In the genomic region with DNA sequence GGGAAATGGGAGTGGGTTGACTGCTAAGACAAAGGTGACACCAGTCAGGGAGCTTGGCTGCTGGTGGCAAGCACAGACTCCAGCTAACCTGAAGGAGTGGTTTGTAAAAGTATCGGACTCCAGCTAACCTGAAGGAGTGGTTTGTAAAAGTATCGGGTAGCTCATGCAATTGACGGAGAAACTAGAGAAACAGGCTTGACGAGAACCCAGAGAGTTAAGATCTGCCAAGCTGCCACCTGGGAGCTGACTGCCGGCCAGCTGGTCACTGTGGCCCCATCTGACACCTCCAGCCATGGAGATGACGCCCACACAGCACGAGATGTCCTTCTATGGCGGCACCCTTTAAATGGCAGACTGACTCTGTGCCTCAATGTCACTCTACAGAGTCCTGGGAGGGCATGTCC, we compare ENCODE assay signal across 18 cellular contexts. TPM values are rescaled to one million over a fixed set of nuclear protein-coding genes. Genes with fewer than 3 reads are reported as not detected.
A peak's percentile ranks its signal among the peaks of the same experiment; 100 is the strongest.
DNase-seq lines count a peak whose midpoint lies in the region; ATAC-seq and TF ChIP-seq lines count a peak whose summit lies in the region.
"Had no signal": no experiment of that assay in that cellular context is flagged by ENCODE, and none has a peak within 500 bp of the region (broad histone marks: within the 10 kb centered on the region; RNA-seq: fewer than 3 reads in every experiment).

No MANE protein-coding gene starts in this region.

- H3F3A ChIP-seq in OCI-LY1 (ENCODE audit: insufficient read depth, low read length), result no peaks in the 10 kb centered on the region

- no peak overlapping the region for H3K4me3 Mint-ChIP-seq in activated T-cell treated with anti-CD3 and anti-CD28 coated beads, Interleukin-2, amount 50 U/mL, for 24 hours
- H3K4me3 Mint-ChIP-seq: CD8-positive, alpha-beta memory T cell had no signal

- no peak for TF ChIP-seq CTCF in OCI-LY1 (IDR thresholded peaks at IDR 0.05; ENCODE audit: low read length)
- TF ChIP-seq CTCF in gastrocnemius medialis (IDR thresholded peaks at IDR 0.05 in 4 of 5, conservative IDR thresholded peaks at IDR 0.05 in 1 of 5), result no peak

- no peaks in the 10 kb centered on the region for H3K79me2 ChIP-seq in OCI-LY1 (ENCODE audit: insufficient read depth, low read length)

- H3K36me3 ChIP-seq in OCI-LY1 (ENCODE audit: insufficient read depth, low read length) (no peaks in the 10 kb centered on the region), gastrocnemius medialis (no peaks in the 10 kb centered on the region)

- H3K4me3 ChIP-seq in OCI-LY1 (ENCODE audit: low read depth, low read length, poor library complexity, severe bottlenecking) (no peak overlapping the region), gastrocnemius medialis (no peak overlapping the region)

- H3K27ac Mint-ChIP-seq in activated T-cell treated with anti-CD3 and anti-CD28 coated beads, Interleukin-2, amount 50 U/mL, for 24 hours, result no peak overlapping the region

- peak overlapping the region; percentile 88 for H3K27ac ChIP-seq in OCI-LY1 (ENCODE audit: low read depth, low read length, poor library complexity, severe bottlenecking)
- H3K27ac ChIP-seq in gastrocnemius medialis, result no peak overlapping the region

- no peak overlapping the region for H2AFZ ChIP-seq in OCI-LY1 (ENCODE audit: low read length)

- H4K20me1 ChIP-seq in OCI-LY1 (ENCODE audit: insufficient read depth, low read length), result no peaks in the 10 kb centered on the region

- H3K9me2 ChIP-seq in OCI-LY1 (ENCODE audit: low read depth, low read length), result no peaks in the 10 kb centered on the region

- no peaks in the 10 kb centered on the region for H3K27me3 ChIP-seq in OCI-LY1 (ENCODE audit: insufficient read depth, low read length)
- H3K27me3 ChIP-seq in gastrocnemius medialis, result no peaks in the 10 kb centered on the region

- ATAC-seq in gastrocnemius medialis, result peak; percentile 40 to 72
- ATAC-seq in GM19463 (IDR thresholded peaks at IDR 0.05; ENCODE audit: unreplicated experiment), result no peak
- ATAC-seq: stimulated activated naive CD8-positive, alpha-beta T cell treated with anti-CD3 and anti-CD28 coated beads, Interleukin-15, Interleukin-2, amounts not matched to agents 100 U/mL and 50 U/mL, for 24 hours had no signal

- intact Hi-C loops in gastrocnemius medialis (cut with DNase I; ENCODE audit: low total_unique reads), result no loop called here

- H3K9ac ChIP-seq in OCI-LY1 (ENCODE audit: low read length), result no peak overlapping the region

- H3K9me3 ChIP-seq in OCI-LY1 (ENCODE audit: low read length) (no peaks in the 10 kb centered on the region), gastrocnemius medialis (no peaks in the 10 kb centered on the region)

- H3K4me2 ChIP-seq in OCI-LY1 (ENCODE audit: low read length), result no peak overlapping the region

- TF ChIP-seq POLR2A in gastrocnemius medialis (IDR thresholded peaks at IDR 0.05), result no peak

- DNase-seq in DMS79 treated with DMSO at 0.1 percent for 48 hours (lab: John Stamatoyannopoulos, UW) (peak; percentile 70), islet precursor cell (peak; percentile 83), gastrocnemius medialis (no peak), NCI-H1694 treated with DMSO at 0.1 percent for 48 hours (lab: John Stamatoyannopoulos, UW) (no peak)
- DNase-seq in activated T-cell treated with anti-CD3 and anti-CD28 coated beads, Interleukin-2, amount 50 U/mL, for 24 hours, result no peak
- DNase-seq in activated effector memory CD4-positive, alpha-beta T cell treated with Interleukin-2 at 50 U/mL for 16 hours, result no peak
- DNase-seq: activated CD4-positive, CD25-positive, alpha-beta regulatory T cell; activated T-cell treated with anti-CD3 and anti-CD28 coated beads, Interleukin-2, amount 50 U/mL, for 1 hour; aorta; CD8-positive, alpha-beta memory T cell; effector CD4-positive, alpha-beta T cell; glutamatergic neuron; NCI-H526 treated with DMSO at 0.1 percent for 48 hours; stimulated activated CD4-positive, alpha-beta T cell treated with anti-CD3 and anti-CD28 coated beads, Interleukin-4, amount 100 ng/mL, for 4 hours; stimulated activated naive CD8-positive, alpha-beta T cell treated with anti-CD3 and anti-CD28 coated beads, Interleukin-15, Interleukin-2, amounts not matched to agents 100 U/mL and 50 U/mL, for 24 hours had no signal

- H3K4me1 ChIP-seq in OCI-LY1 (ENCODE audit: insufficient read depth, low read length, severe bottlenecking) (peaks cover 62% of the 10 kb centered on the region), gastrocnemius medialis (peaks cover 5 to 8% of the 10 kb centered on the region in 2 donors)

- no peaks in the 10 kb centered on the region for H3K36me3 Mint-ChIP-seq in activated T-cell treated with anti-CD3 and anti-CD28 coated beads, Interleukin-2, amount 50 U/mL, for 24 hours (ENCODE audit: low read depth)
- H3K36me3 Mint-ChIP-seq: CD8-positive, alpha-beta memory T cell had no signal

- no peaks in the 10 kb centered on the region for H3K9me3 Mint-ChIP-seq in activated T-cell treated with anti-CD3 and anti-CD28 coated beads, Interleukin-2, amount 50 U/mL, for 24 hours
- H3K9me3 Mint-ChIP-seq: CD8-positive, alpha-beta memory T cell had no signal

- in situ Hi-C loops in gastrocnemius medialis (cut with MboI; ENCODE audit: low sequenced_read_pairs in 4 of 4), result loop anchor here in 3 of 4 donors (25.0 kb wide), 3 partner anchors 140 to 240 kb away; no protein-coding TSS in a partner anchor

- peaks cover 35% of the 10 kb centered on the region for H3K4me1 Mint-ChIP-seq in activated T-cell treated with anti-CD3 and anti-CD28 coated beads, Interleukin-2, amount 50 U/mL, for 24 hours (ENCODE audit: low read depth)

- no peaks in the 10 kb centered on the region for H3K27me3 Mint-ChIP-seq in activated T-cell treated with anti-CD3 and anti-CD28 coated beads, Interleukin-2, amount 50 U/mL, for 24 hours

RNA-seq across cellular contexts. Expression of a gene that starts 28.3 kb away (rescaled TPM):
- total RNA-seq in gastrocnemius medialis, result not detected
- total RNA-seq: CD8-positive, alpha-beta memory T cell; lower leg skin had no signal

RNA-seq across cellular contexts. Expression of a gene that starts 59.3 kb away (rescaled TPM):
- total RNA-seq in gastrocnemius medialis, result 10 to 100 TPM in 2 of 4 donors, 1 to 10 TPM in 2; 5.0 to 25.0 (median 13.2) TPM

Comparison
In these comparisons a context has a peak if more than half of its experiments do, and no peak if none do; other contexts are left out.
1. DNase-seq: peak in DMS79 treated with DMSO at 0.1 percent for 48 hours (single experiment) and islet precursor cell (single experiment); none in gastrocnemius medialis (0 of 2), activated T-cell treated with anti-CD3 and anti-CD28 coated beads, Interleukin-2, amount 50 U/mL, for 24 hours (single experiment), NCI-H1694 treated with DMSO at 0.1 percent for 48 hours (single experiment) and activated effector memory CD4-positive, alpha-beta T cell treated with Interleukin-2 at 50 U/mL for 16 hours (single experiment).